10 cellular contexts compared by ENCODE assay signal in the genomic region with DNA sequence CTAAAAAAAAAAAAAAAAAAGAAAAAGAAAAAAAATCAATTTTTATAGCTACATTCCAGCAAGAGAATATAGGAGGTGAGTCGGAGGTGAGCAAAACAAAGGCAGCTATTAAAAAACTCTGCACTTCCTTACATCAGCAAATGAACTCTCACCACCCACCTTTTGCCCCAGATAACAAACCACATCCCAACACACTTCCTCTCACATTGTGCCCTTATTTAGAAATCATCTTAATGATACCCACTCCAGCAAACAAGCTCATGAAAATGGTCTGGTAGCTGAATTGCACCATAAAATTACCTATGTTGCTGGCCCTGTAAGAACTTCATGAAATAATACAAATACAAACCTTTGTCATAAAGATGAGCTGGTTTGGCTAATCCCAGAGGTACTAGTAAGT.
DNase-seq lines count a peak whose midpoint lies in the region; ATAC-seq lines count a peak whose summit lies in the region.
"Had no signal": no experiment of that assay in that cellular context is flagged by ENCODE, and none has a peak within 500 bp of the region (broad histone marks: within the 10 kb centered on the region; RNA-seq: fewer than 3 reads in every experiment).

No MANE protein-coding gene starts in this region.

- H3K9me3 Mint-ChIP-seq in activated T-helper 1 cell treated with anti-CD3 and anti-CD28 coated beads, Interleukin-12 subunit alpha, Interleukin-12 subunit beta, Interleukin-2, Interleukin-4 antibody, amounts not matched to agents 30 ng/mL and 10 ng/mL and 1 ng/mL, durations not matched to agents 14 hours and 24 hours and 36 hours = no peaks in the 10 kb centered on the region

- H3K36me3 Mint-ChIP-seq in activated T-helper 1 cell treated with anti-CD3 and anti-CD28 coated beads, Interleukin-12 subunit alpha, Interleukin-12 subunit beta, Interleukin-2, Interleukin-4 antibody, amounts not matched to agents 30 ng/mL and 10 ng/mL and 1 ng/mL, durations not matched to agents 14 hours and 24 hours and 36 hours (ENCODE audit: low read depth) = peaks cover 51% of the 10 kb centered on the region

- H3K4me1 Mint-ChIP-seq in activated T-helper 1 cell treated with anti-CD3 and anti-CD28 coated beads, Interleukin-12 subunit alpha, Interleukin-12 subunit beta, Interleukin-2, Interleukin-4 antibody, amounts not matched to agents 30 ng/mL and 10 ng/mL and 1 ng/mL, durations not matched to agents 14 hours and 24 hours and 36 hours (ENCODE audit: low read depth) = peaks cover 57% of the 10 kb centered on the region

- H3K27ac Mint-ChIP-seq in activated T-helper 1 cell treated with anti-CD3 and anti-CD28 coated beads, Interleukin-12 subunit alpha, Interleukin-12 subunit beta, Interleukin-2, Interleukin-4 antibody, amounts not matched to agents 30 ng/mL and 10 ng/mL and 1 ng/mL, durations not matched to agents 14 hours and 24 hours and 36 hours = peak overlapping the region; percentile 32

- peak; percentile 13 for DNase-seq in SKM-1 treated with dmso at 0.1 percent for 144 hours (lab: John Stamatoyannopoulos, UW; ENCODE audit: unreplicated experiment)
- DNase-seq in SKM-1 (lab: John Stamatoyannopoulos, UW; ENCODE audit: unreplicated experiment) = no peak
- DNase-seq in activated T-helper 1 cell treated with anti-CD3 and anti-CD28 coated beads, Interleukin-12 subunit alpha, Interleukin-12 subunit beta, Interleukin-2, Interleukin-4 antibody, amounts not matched to agents 30 ng/mL and 10 ng/mL and 1 ng/mL, durations not matched to agents 14 hours and 24 hours and 36 hours (ENCODE audit: low spot score) = peak; percentile 22
- DNase-seq in putamen (ENCODE audit: low spot score) = peak; percentile 20
- no peak for DNase-seq in DMS114 treated with DMSO at 0.1 percent for 48 hours (lab: John Stamatoyannopoulos, UW; ENCODE audit: unreplicated experiment)
- DNase-seq: midbrain, NCI-H774 had no signal

- H3K27me3 Mint-ChIP-seq in activated T-helper 1 cell treated with anti-CD3 and anti-CD28 coated beads, Interleukin-12 subunit alpha, Interleukin-12 subunit beta, Interleukin-2, Interleukin-4 antibody, amounts not matched to agents 30 ng/mL and 10 ng/mL and 1 ng/mL, durations not matched to agents 14 hours and 24 hours and 36 hours (ENCODE audit: insufficient read depth) = no peaks in the 10 kb centered on the region

- H3K4me3 Mint-ChIP-seq in activated T-helper 1 cell treated with anti-CD3 and anti-CD28 coated beads, Interleukin-12 subunit alpha, Interleukin-12 subunit beta, Interleukin-2, Interleukin-4 antibody, amounts not matched to agents 30 ng/mL and 10 ng/mL and 1 ng/mL, durations not matched to agents 14 hours and 24 hours and 36 hours = peak overlapping the region; percentile 48

- intact Hi-C loops in activated T-helper 1 cell treated with anti-CD3 and anti-CD28 coated beads, Interleukin-12 subunit alpha, Interleukin-12 subunit beta, Interleukin-2, Interleukin-4 antibody, amounts not matched to agents 30 ng/mL and 10 ng/mL and 1 ng/mL, durations not matched to agents 14 hours and 24 hours and 36 hours (cut with micrococcal nuclease) = loop anchor here (1.0 to 10.0 kb wide), 6 partner anchors 37 to 1459 kb away; partner anchors contain the start of genes ABHD17B and C9orf85

- ATAC-seq in HG03571 (IDR thresholded peaks at IDR 0.05; ENCODE audit: unreplicated experiment) (peak; percentile 41), GM18520 (IDR thresholded peaks at IDR 0.05; ENCODE audit: unreplicated experiment) (no peak), HG02884 (IDR thresholded peaks at IDR 0.05; ENCODE audit: unreplicated experiment) (no peak)

Comparison
In these comparisons a context has a peak if more than half of its experiments do, and no peak if none do; other contexts are left out.
1. DNase-seq: peak in SKM-1 treated with dmso at 0.1 percent for 144 hours (single experiment), activated T-helper 1 cell treated with anti-CD3 and anti-CD28 coated beads, Interleukin-12 subunit alpha, Interleukin-12 subunit beta, Interleukin-2, Interleukin-4 antibody, amounts not matched to agents 30 ng/mL and 10 ng/mL and 1 ng/mL, durations not matched to agents 14 hours and 24 hours and 36 hours (single experiment) and putamen (single experiment); none in SKM-1 (single experiment) and DMS114 treated with DMSO at 0.1 percent for 48 hours (single experiment).